20 cellular contexts compared by ENCODE assay signal in the genomic region with DNA sequence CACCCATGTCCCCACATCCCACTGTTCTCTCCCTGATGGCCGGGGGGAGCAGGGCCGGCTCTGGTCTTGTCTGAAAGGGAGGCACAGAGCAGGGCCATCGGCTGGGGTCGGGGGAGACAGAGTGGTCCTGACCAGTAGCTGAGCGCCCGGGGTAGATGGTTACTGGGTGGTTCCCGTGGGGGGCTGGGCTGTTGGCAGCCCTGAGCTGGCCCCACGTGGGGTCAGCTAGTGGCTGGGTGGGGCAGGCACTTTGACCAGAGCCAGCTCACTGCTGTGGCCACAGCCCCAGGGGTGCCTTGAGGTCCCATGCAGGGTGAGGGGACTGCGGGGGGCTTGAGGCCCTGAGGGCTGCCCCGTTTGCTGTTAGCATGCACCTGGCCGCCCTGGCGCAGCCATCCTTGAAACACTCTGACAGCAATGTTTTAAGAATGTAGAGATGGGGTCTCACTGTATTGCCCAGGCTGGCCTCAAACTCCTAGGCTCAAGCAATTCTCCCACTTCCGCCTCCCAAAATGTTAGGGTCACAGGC. TPM values are rescaled to one million over a fixed set of nuclear protein-coding genes. Genes with fewer than 3 reads are reported as not detected.
DNase-seq lines count a peak whose midpoint lies in the region; ATAC-seq and TF ChIP-seq lines count a peak whose summit lies in the region.
"Had no signal": no experiment of that assay in that cellular context is flagged by ENCODE, and none has a peak within 500 bp of the region (broad histone marks: within the 10 kb centered on the region; RNA-seq: fewer than 3 reads in every experiment).

No MANE protein-coding gene starts in this region.

- no peak overlapping the region for H3K4me3 ChIP-seq in right atrium auricular region
- no peak overlapping the region for H3K4me3 ChIP-seq in sigmoid colon

- in situ Hi-C loops in ACHN (cut with HindIII; ENCODE audit: low pct_ligation_motif_present, low pct_unique_long_range_greater_than_20kb, low sequenced_read_pairs): no loop called here

- no peak for TF ChIP-seq EP300 in sigmoid colon (IDR thresholded peaks at IDR 0.05)

- TF ChIP-seq POLR2A in sigmoid colon (IDR thresholded peaks at IDR 0.05): no peak

- H3K36me3 ChIP-seq in right atrium auricular region (no peaks in the 10 kb centered on the region), sigmoid colon (no peaks in the 10 kb centered on the region)

- no peaks in the 10 kb centered on the region for H3K27me3 ChIP-seq in right atrium auricular region
- peaks cover 0 to 21% (median 0%) of the 10 kb centered on the region in 3 donors for H3K27me3 ChIP-seq in sigmoid colon
- H3K27me3 ChIP-seq: foreskin keratinocyte had no signal

- peak; percentile 18 for DNase-seq in D341Med (ENCODE audit: low spot score)
- DNase-seq in GM20000 (ENCODE audit: low spot score): peak; percentile 11
- peak; percentile 55 for DNase-seq in right atrium auricular region (ENCODE audit: low spot score)
- DNase-seq in sigmoid colon: peak; percentile 61
- DNase-seq in ACHN: no peak
- DNase-seq: dermis blood vessel endothelial cell; DMS 273 treated with DMSO at 0.1 percent for 48 hours; foreskin keratinocyte; GDM1; H9; NCI-H1105 treated with DMSO at 0.1 percent for 48 hours; NCI-H2107; NCI-H524; SHP77; stimulated activated CD4-positive, alpha-beta T cell treated with anti-CD3 and anti-CD28 coated beads, Interleukin-12 subunit alpha, Interleukin-12 subunit beta, amount 100 ng/mL, for 4 hours had no signal

- H3K4me1 ChIP-seq in right atrium auricular region: no peaks in the 10 kb centered on the region
- no peaks in the 10 kb centered on the region for H3K4me1 ChIP-seq in sigmoid colon
- H3K4me1 ChIP-seq: foreskin keratinocyte had no signal

- H3K9me3 ChIP-seq in right atrium auricular region: no peaks in the 10 kb centered on the region
- no peaks in the 10 kb centered on the region for H3K9me3 ChIP-seq in sigmoid colon

- ATAC-seq in HG03342 (IDR thresholded peaks at IDR 0.05; ENCODE audit: unreplicated experiment): no peak
- no peak for ATAC-seq in GM18498 (IDR thresholded peaks at IDR 0.05; ENCODE audit: unreplicated experiment)
- ATAC-seq: foreskin keratinocyte had no signal

- intact Hi-C loops in sigmoid colon (cut with DNase I): no loop called here

- no peak for TF ChIP-seq CTCF in GM20000 (IDR thresholded peaks at IDR 0.05; ENCODE audit: extremely low read depth, missing control alignments)
- TF ChIP-seq CTCF in right atrium auricular region (IDR thresholded peaks at IDR 0.05): no peak
- no peak for TF ChIP-seq CTCF in sigmoid colon (IDR thresholded peaks at IDR 0.05)

- WGBS in sigmoid colon, 2 donors: 31 to 86% methylated on average over 13 of the region's 13 CpGs

- no peak overlapping the region for H3K27ac ChIP-seq in right atrium auricular region
- H3K27ac ChIP-seq in sigmoid colon: no peak overlapping the region
- H3K27ac ChIP-seq: epithelial cell of prostate, foreskin keratinocyte had no signal

RNA-seq across cellular contexts. Expression of a gene that starts 12.3 kb away (rescaled TPM):
- total RNA-seq in right atrium auricular region (under 1 TPM in 1 of 2 donors, not detected in 1; 0.31 TPM), sigmoid colon (1 to 10 TPM in 1 of 4 donors, under 1 TPM in 2, not detected in 1; 0.36 to 3.6 (median 0.49) TPM)
- polyA plus RNA-seq in sigmoid colon: 10 to 100 TPM; 16.3 to 66.1 (median 39.1) TPM
- total RNA-seq: dermis blood vessel endothelial cell, foreskin keratinocyte had no signal
- polyA plus RNA-seq: BJ, foreskin keratinocyte had no signal

RNA-seq across cellular contexts. Expression of a gene that starts 20.1 kb away (rescaled TPM):
- total RNA-seq in right atrium auricular region (1 to 10 TPM in 1 of 2 donors, under 1 TPM in 1; 0.56 to 1.1 TPM), sigmoid colon (under 1 TPM in 2 of 4 donors, not detected in 2; 0.33 to 0.68 TPM)
- 10 to 100 TPM in 1 of 3 donors, 1 to 10 TPM in 2; 3.0 to 13.6 (median 4.2) TPM for polyA plus RNA-seq in sigmoid colon
- total RNA-seq: dermis blood vessel endothelial cell; foreskin keratinocyte; T-helper 1 cell treated with Interleukin-12 subunit alpha and Interleukin-12 subunit beta and Interleukin-4 antibody, amounts not matched to agents 30 ng/mL and 1 ng/mL, for 36 hours had no signal
- polyA plus RNA-seq: BJ, foreskin keratinocyte had no signal
